9 cellular contexts compared by ENCODE assay signal in genomic region chr14:89276424-89276975, GRCh38.
DNase-seq lines count a peak whose midpoint lies in the region; ATAC-seq and TF ChIP-seq lines count a peak whose summit lies in the region.
"Had no signal": no experiment of that assay in that cellular context is flagged by ENCODE, and none has a peak within 500 bp of the region (broad histone marks: within the 10 kb centered on the region; RNA-seq: fewer than 3 reads in every experiment).

No MANE protein-coding gene starts in this region.

- peaks cover 42% of the 10 kb centered on the region for H3K36me3 Mint-ChIP-seq in T-cell

- DNase-seq in T-cell, result peak in 19 of 34 experiments; percentile 4 to 43 (median 12)
- DNase-seq in fibroblast of villous mesenchyme (ENCODE audit: low read depth), result peak; percentile 18
- DNase-seq in stimulated activated naive CD8-positive, alpha-beta T cell treated with anti-CD3 and anti-CD28 coated beads, Interleukin-15, Interleukin-2, amounts not matched to agents 100 U/mL and 50 U/mL, for 24 hours, result peak; percentile 92
- no peak for DNase-seq in SKM-1 treated with dmso at 0.1 percent for 144 hours (lab: John Stamatoyannopoulos, UW; ENCODE audit: unreplicated experiment)
- DNase-seq in globus pallidus (ENCODE audit: low spot score), result no peak
- DNase-seq in NCI-H748 (lab: John Stamatoyannopoulos, UW; ENCODE audit: unreplicated experiment), result no peak

- H3K4me1 Mint-ChIP-seq in T-cell, result peaks cover 70 to 74% (median 72%) of the 10 kb centered on the region in 3 donors

- ATAC-seq in GM18873 (IDR thresholded peaks at IDR 0.05; ENCODE audit: low FRiP score, unreplicated experiment) (peak; percentile 91), HG02852 (IDR thresholded peaks at IDR 0.05; ENCODE audit: unreplicated experiment) (peak; percentile 99), T-cell (replicated peaks in 1 of 4) (peak; percentile 43 to 66 (median 48))
- peak; percentile 99 for ATAC-seq in stimulated activated naive CD8-positive, alpha-beta T cell treated with anti-CD3 and anti-CD28 coated beads, Interleukin-15, Interleukin-2, amounts not matched to agents 100 U/mL and 50 U/mL, for 24 hours

- no peak for TF ChIP-seq CTCF in fibroblast of villous mesenchyme (IDR thresholded peaks at IDR 0.05; ENCODE audit: insufficient read depth, low read depth, low read length)

- H3K27me3 Mint-ChIP-seq in T-cell, result no peaks in the 10 kb centered on the region

- peak overlapping the region; percentile 50 to 72 for H3K27ac Mint-ChIP-seq in T-cell
- H3K27ac Mint-ChIP-seq: nephron had no signal

- no peaks in the 10 kb centered on the region for H3K9me3 Mint-ChIP-seq in T-cell
- H3K9me3 Mint-ChIP-seq: nephron had no signal

- CTCF ChIA-PET in T-cell (lab: Charles Lee), result interaction anchor here (0.5 to 0.6 kb wide), 2 partner anchors 184 to 642 kb away, joined by 3 read pairs; no protein-coding TSS in a partner anchor

- no peak overlapping the region for H3K4me3 Mint-ChIP-seq in T-cell
- H3K4me3 Mint-ChIP-seq: nephron had no signal

- no peak overlapping the region for H3K4me3 ChIP-seq in fibroblast of villous mesenchyme (ENCODE audit: low read depth, low read length)

- POLR2A ChIA-PET in T-cell (lab: Charles Lee), result interaction anchor here in 1 of 2 donors (0.7 kb wide), 1 partner anchor 66 kb away, joined by 3 read pairs; no protein-coding TSS in a partner anchor

Comparison
In these comparisons a context has a peak if more than half of its experiments do, and no peak if none do; other contexts are left out.
1. ATAC-seq: peak in every context shown above with its lines; median percentile 99 in HG02852; 99 in stimulated activated naive CD8-positive, alpha-beta T cell treated with anti-CD3 and anti-CD28 coated beads, Interleukin-15, Interleukin-2, amounts not matched to agents 100 U/mL and 50 U/mL, for 24 hours; 91 in GM18873; 48 in T-cell.
2. DNase-seq: peak in T-cell (19 of 34), fibroblast of villous mesenchyme (single experiment) and stimulated activated naive CD8-positive, alpha-beta T cell treated with anti-CD3 and anti-CD28 coated beads, Interleukin-15, Interleukin-2, amounts not matched to agents 100 U/mL and 50 U/mL, for 24 hours (single experiment); none in SKM-1 treated with dmso at 0.1 percent for 144 hours (single experiment), globus pallidus (single experiment) and NCI-H748 (single experiment).